25 cellular contexts compared by ENCODE assay signal in the genomic region with DNA sequence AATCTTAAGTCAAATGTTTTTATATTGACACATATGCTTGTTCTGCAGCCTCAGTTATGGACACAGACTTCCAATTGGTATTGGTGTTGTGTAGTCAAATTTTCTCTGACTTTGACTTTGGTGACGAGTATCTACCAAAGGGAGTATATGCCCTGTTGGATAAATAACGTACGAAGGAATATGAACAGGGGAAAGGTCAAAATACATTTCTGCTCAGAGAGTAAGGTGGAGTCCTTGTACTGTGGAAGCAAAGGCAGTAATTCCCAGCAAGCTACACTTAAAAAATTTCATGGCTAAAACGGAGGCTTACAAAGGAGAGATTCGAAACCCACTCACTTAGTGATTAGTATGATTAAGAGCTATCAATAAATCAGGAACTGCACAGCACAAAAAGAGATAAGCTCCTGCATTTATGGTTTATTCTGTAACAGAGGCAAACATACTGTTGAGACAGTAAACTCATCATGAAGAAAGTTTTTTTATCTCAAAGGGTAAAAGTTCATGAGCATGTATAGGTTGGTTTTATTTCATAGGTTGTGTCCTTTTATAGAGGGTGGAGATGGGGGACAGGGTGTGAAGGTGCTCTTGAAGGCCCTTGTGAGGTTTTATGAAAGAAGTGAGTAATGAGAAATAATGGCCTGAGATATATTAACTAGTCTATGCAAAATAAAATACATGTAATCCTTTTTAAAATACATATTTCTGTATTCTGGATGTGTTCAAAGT.
DNase-seq lines count a peak whose midpoint lies in the region; ATAC-seq, FAIRE-seq and TF ChIP-seq lines count a peak whose summit lies in the region.
"Had no signal": no experiment of that assay in that cellular context is flagged by ENCODE, and none has a peak within 500 bp of the region (broad histone marks: within the 10 kb centered on the region; RNA-seq: fewer than 3 reads in every experiment).

No MANE protein-coding gene starts in this region.

- no peak overlapping the region for H3K4me3 ChIP-seq in mucosa of descending colon
- no peak overlapping the region for H3K4me3 ChIP-seq in small intestine (ENCODE audit: low read depth in 1 of 2, low read length in 2 of 2)
- no peak overlapping the region for H3K4me3 ChIP-seq in SJCRH30
- H3K4me3 ChIP-seq: BLaER1, GM12878 had no signal

- intact Hi-C loops in mucosa of descending colon (cut with DNase I, micrococcal nuclease), result no loop called here

- H3K27me3 ChIP-seq in small intestine (ENCODE audit: control insufficient read depth in 2 of 2, insufficient read depth in 2 of 2, low read length in 2 of 2) (no peaks in the 10 kb centered on the region), SJCRH30 (no peaks in the 10 kb centered on the region)
- H3K27me3 ChIP-seq: BE2C, BLaER1 had no signal

- H3K36me3 ChIP-seq in mucosa of descending colon (ENCODE audit: low read depth) (no peaks in the 10 kb centered on the region), small intestine (ENCODE audit: control insufficient read depth in 2 of 2, insufficient read depth in 2 of 2, low read length in 2 of 2) (no peaks in the 10 kb centered on the region), SJCRH30 (no peaks in the 10 kb centered on the region)
- H3K36me3 ChIP-seq: BE2C, BLaER1 had no signal

- H3K27ac ChIP-seq in small intestine (ENCODE audit: low read depth in 1 of 2, low read length in 1 of 2) (no peak overlapping the region), SJCRH30 (no peak overlapping the region)
- H3K27ac ChIP-seq: BLaER1 had no signal

- H3K4me1 ChIP-seq in mucosa of descending colon (ENCODE audit: low read depth) (no peaks in the 10 kb centered on the region), small intestine (ENCODE audit: control insufficient read depth in 2 of 2, insufficient read depth in 1 of 2, low read depth in 1 of 2, low read length in 1 of 2) (no peaks in the 10 kb centered on the region), SJCRH30 (no peaks in the 10 kb centered on the region)
- H3K4me1 ChIP-seq: BE2C, BLaER1 had no signal

- peak; percentile 21 for FAIRE-seq in islet of Langerhans (lab: Jason Lieb, UNC)
- no peak for FAIRE-seq in small intestine (lab: Jason Lieb, UNC)
- FAIRE-seq: GM12878, GM12892, GM18507 had no signal

- no peak for DNase-seq in mucosa of descending colon
- peak; percentile 1 for DNase-seq in small intestine
- no peak for DNase-seq in NCI-H187 (lab: John Stamatoyannopoulos, UW)
- no peak for DNase-seq in SJCRH30
- DNase-seq in HCEC 1CT, result no peak
- DNase-seq: 8988T; ACHN; BE2C; C1 segment of cervical spinal cord; CD4-positive, alpha-beta memory T cell; CD4-positive, CD25-positive, alpha-beta regulatory T cell; CD8-positive, alpha-beta memory T cell; COR-L47; DMS 273 treated with DMSO at 0.1 percent for 48 hours; DMS153; DMS53; DMS79; DND-41; EL; GDM1 had no signal

- no peak for TF ChIP-seq CTCF in mucosa of descending colon (IDR thresholded peaks at IDR 0.05)

- 22 to 61% (median 45%) methylated on average over 5 of the region's 5 CpGs for WGBS in small intestine, 3 donors

- H3K9me3 ChIP-seq in mucosa of descending colon (no peaks in the 10 kb centered on the region), small intestine (ENCODE audit: control insufficient read depth, low read depth) (no peaks in the 10 kb centered on the region), SJCRH30 (replicated peaks) (no peaks in the 10 kb centered on the region)
- H3K9me3 ChIP-seq: BE2C, BLaER1 had no signal

- peak; percentile 66 for ATAC-seq in mucosa of descending colon
- ATAC-seq: GM12878 had no signal
